Comparison of ENCODE assay signal across 8 cellular contexts in the genomic region with DNA sequence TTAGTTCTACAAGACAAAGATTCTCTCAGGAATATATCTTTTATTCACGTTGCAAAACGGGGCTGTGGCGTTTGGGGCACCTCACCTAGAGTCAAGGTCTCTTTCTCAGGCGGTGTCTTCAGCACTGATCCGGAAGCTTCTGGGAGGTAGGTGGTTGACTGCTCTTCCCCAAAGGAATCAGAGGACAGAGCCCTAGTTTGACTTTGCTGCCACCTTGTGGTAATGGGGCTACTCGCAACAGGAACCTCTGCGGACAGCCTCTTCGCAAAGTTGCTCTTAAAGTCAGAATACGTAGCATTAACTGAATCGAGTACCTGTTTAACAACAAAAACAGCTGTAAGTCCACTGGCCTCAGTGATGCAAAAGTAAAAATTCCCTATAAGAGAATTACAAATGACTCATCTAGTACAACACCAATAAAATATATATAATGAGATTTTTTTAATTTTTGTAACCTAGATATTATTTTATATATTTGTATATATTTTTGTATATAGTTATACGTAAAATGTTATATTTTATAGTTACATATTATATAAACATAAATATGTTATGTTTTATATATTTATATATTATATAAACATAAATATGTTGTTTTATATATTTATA. TPM values are rescaled to one million over a fixed set of nuclear protein-coding genes. Genes with fewer than 3 reads are reported as not detected.
DNase-seq lines count a peak whose midpoint lies in the region; ATAC-seq and TF ChIP-seq lines count a peak whose summit lies in the region.

No MANE protein-coding gene starts in this region.

- peak; percentile 77 for ATAC-seq in GM18870 (IDR thresholded peaks at IDR 0.05; ENCODE audit: unreplicated experiment)
- peak; percentile 89 for ATAC-seq in HG03354 (IDR thresholded peaks at IDR 0.05; ENCODE audit: poor library complexity, severe bottlenecking, unreplicated experiment)
- peak; percentile 58 for ATAC-seq in activated B cell treated with CpG ODN at 0.5 μM for 24 hours (ENCODE audit: low read depth)

- peaks cover 2% of the 10 kb centered on the region for H3K27me3 ChIP-seq in kidney epithelial cell (ENCODE audit: control insufficient read depth, insufficient read depth, low read length)

- CTCF ChIA-PET in AG04449 (lab: Yijun Ruan, JAX) = interaction anchor here (0.6 to 10.7 kb wide), 47 partner anchors 8 to 648 kb away, joined by 3 to 283 read pairs (median 4); partner anchors contain the start of gene GPX8
- CTCF ChIA-PET in activated B cell treated with CpG ODN at 0.5 μM for 24 hours (lab: Charles Lee) = interaction anchor here (0.7 to 1.7 kb wide), 4 partner anchors 15 to 280 kb away, joined by 4 to 8 read pairs (median 6); no protein-coding TSS in a partner anchor

- H3K4me1 Mint-ChIP-seq in activated B cell treated with CpG ODN at 0.5 μM for 24 hours = no peaks in the 10 kb centered on the region

- H3K9me3 Mint-ChIP-seq in activated B cell treated with CpG ODN at 0.5 μM for 24 hours = no peaks in the 10 kb centered on the region

- peaks cover 14% of the 10 kb centered on the region for H3K27me3 Mint-ChIP-seq in activated B cell treated with CpG ODN at 0.5 μM for 24 hours

- H3K36me3 Mint-ChIP-seq in activated B cell treated with CpG ODN at 0.5 μM for 24 hours (ENCODE audit: low read depth) = no peaks in the 10 kb centered on the region

- intact Hi-C loops in activated B cell treated with CpG ODN at 0.5 μM for 24 hours (cut with micrococcal nuclease) = loop anchor here (1.0 kb wide), 5 partner anchors 202 to 903 kb away; partner anchors contain the start of gene SNX18

- no peak overlapping the region for H3K4me3 Mint-ChIP-seq in activated B cell treated with CpG ODN at 0.5 μM for 24 hours

- peak; percentile 95 for TF ChIP-seq CTCF in AG04449 (IDR thresholded peaks at IDR 0.05; ENCODE audit: insufficient read depth, low read length, missing control alignments)
- peak; percentile 94 for TF ChIP-seq CTCF in activated B cell treated with CpG ODN at 0.5 μM for 24 hours (IDR thresholded peaks at IDR 0.05)
- TF ChIP-seq CTCF in cardiac fibroblast (IDR thresholded peaks at IDR 0.05; ENCODE audit: low read depth, low read length) = peak; percentile 97
- peak; percentile 93 for TF ChIP-seq CTCF in kidney epithelial cell (IDR thresholded peaks at IDR 0.05; ENCODE audit: insufficient read depth, low read length, poor library complexity, severe bottlenecking)

- no peaks in the 10 kb centered on the region for H3K36me3 ChIP-seq in kidney epithelial cell (ENCODE audit: control insufficient read depth, insufficient read depth, low read length)

- H3K4me3 ChIP-seq in AG04449 (ENCODE audit: low read depth, low read length) = no peak overlapping the region
- no peak overlapping the region for H3K4me3 ChIP-seq in cardiac fibroblast (replicated peaks in 1 of 2; ENCODE audit: low read depth in 2 of 2, low read length in 2 of 2)
- no peak overlapping the region for H3K4me3 ChIP-seq in kidney epithelial cell (ENCODE audit: low read depth, low read length)

- no peak overlapping the region for H3K27ac Mint-ChIP-seq in activated B cell treated with CpG ODN at 0.5 μM for 24 hours

- DNase-seq in AG04449 (ENCODE audit: low read depth, low spot score) (peak; percentile 17), NCI-H446 treated with DMSO at 0.1 percent for 48 hours (lab: John Stamatoyannopoulos, UW) (peak; percentile 18), activated B cell treated with CpG ODN at 0.5 μM for 24 hours (peak; percentile 35), cardiac fibroblast (ENCODE audit: low read depth in 2 of 2) (peak; percentile 86 to 91), kidney epithelial cell (ENCODE audit: low read depth) (peak; percentile 53)
- DNase-seq in stimulated activated CD4-positive, alpha-beta T cell treated with anti-CD3 and anti-CD28 coated beads, Interleukin-1b, Interleukin-23, amount 100 ng/mL, for 48 hours = peak; percentile 81

- POLR2A ChIA-PET in AG04449 (lab: Yijun Ruan, JAX) (interaction anchor here (0.6 kb wide), 1 partner anchor 156 kb away, joined by 3 read pairs; no protein-coding TSS in a partner anchor), activated B cell treated with CpG ODN at 0.5 μM for 24 hours (lab: Charles Lee) (interaction anchor here (0.7 kb wide), 1 partner anchor 11 kb away, joined by 3 read pairs; no protein-coding TSS in a partner anchor)

RNA-seq across cellular contexts. Expression of gene GPX8, which starts 13.3 kb away (rescaled TPM):
- not detected in 2 replicates for total RNA-seq in activated B cell treated with CpG ODN at 0.5 μM for 24 hours
- total RNA-seq in kidney epithelial cell = 42.5 and 59.0 TPM in 2 replicates

RNA-seq across cellular contexts. Expression of gene CDC20B, which starts 26.3 kb away (rescaled TPM):
- total RNA-seq in activated B cell treated with CpG ODN at 0.5 μM for 24 hours = not detected in 2 replicates
- 0.27 TPM in 1 of 2 replicates, not detected in the other for total RNA-seq in kidney epithelial cell

RNA-seq across cellular contexts. Expression of gene GZMA, which starts 44.2 kb away (rescaled TPM):
- total RNA-seq in activated B cell treated with CpG ODN at 0.5 μM for 24 hours (not detected in 2 replicates), kidney epithelial cell (not detected in 2 replicates)

Comparison
In these comparisons a context has a peak if more than half of its experiments do, and no peak if none do; other contexts are left out.
1. DNase-seq: peak in every context shown above with its lines; median percentile 88 in cardiac fibroblast; 81 in stimulated activated CD4-positive, alpha-beta T cell treated with anti-CD3 and anti-CD28 coated beads, Interleukin-1b, Interleukin-23, amount 100 ng/mL, for 48 hours; 53 in kidney epithelial cell; 35 in activated B cell treated with CpG ODN at 0.5 μM for 24 hours; 18 in NCI-H446 treated with DMSO at 0.1 percent for 48 hours; 17 in AG04449.
2. RNA of gene GPX8, which starts 13.3 kb away (total RNA-seq): 42.5 to 59.0 TPM in kidney epithelial cell; not detected in activated B cell treated with CpG ODN at 0.5 μM for 24 hours; every median in the first group is over 10 times any median in the second.
3. Peak in every context shown above with its lines, with median percentiles within 50 percentile points of each other: CTCF ChIP-seq and ATAC-seq.